1 cellular context compared by ENCODE assay signal in genomic region chr3:160754855-160755747, GRCh38.
TF ChIP-seq lines count a peak whose summit lies in the region.

No MANE protein-coding gene starts in this region.

TF ChIP-seq in K562, 482 proteins besides CTCF, POLR2A, EP300 and RAD21 (continued from another document and continues in another):
- TF ChIP-seq, protein P1, sequence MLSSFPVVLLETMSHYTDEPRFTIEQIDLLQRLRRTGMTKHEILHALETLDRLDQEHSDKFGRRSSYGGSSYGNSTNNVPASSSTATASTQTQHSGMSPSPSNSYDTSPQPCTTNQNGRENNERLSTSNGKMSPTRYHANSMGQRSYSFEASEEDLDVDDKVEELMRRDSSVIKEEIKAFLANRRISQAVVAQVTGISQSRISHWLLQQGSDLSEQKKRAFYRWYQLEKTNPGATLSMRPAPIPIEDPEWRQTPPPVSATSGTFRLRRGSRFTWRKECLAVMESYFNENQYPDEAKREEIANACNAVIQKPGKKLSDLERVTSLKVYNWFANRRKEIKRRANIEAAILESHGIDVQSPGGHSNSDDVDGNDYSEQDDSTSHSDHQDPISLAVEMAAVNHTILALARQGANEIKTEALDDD (IDR thresholded peaks at IDR 0.05) = no peak
- no peak for TF ChIP-seq IRF1 (CRISPR knock-in tag; IDR thresholded peaks at IDR 0.05; ENCODE audit: borderline replicate concordance)
- no peak for TF ChIP-seq RUNX1 (IDR thresholded peaks at IDR 0.05; ENCODE audit: low read depth)
- 0 out of 4 replicates have a peak, but pooled peaks of 1 of the 2 experiments have one; percentile 10 for TF ChIP-seq KDM4B (IDR thresholded peaks at IDR 0.05; ENCODE audit: borderline replicate concordance in 2 of 2, low read depth in 1 of 2)
- no peak for TF ChIP-seq TAF7 (tag; IDR thresholded peaks at IDR 0.05)
- TF ChIP-seq, protein P2, sequence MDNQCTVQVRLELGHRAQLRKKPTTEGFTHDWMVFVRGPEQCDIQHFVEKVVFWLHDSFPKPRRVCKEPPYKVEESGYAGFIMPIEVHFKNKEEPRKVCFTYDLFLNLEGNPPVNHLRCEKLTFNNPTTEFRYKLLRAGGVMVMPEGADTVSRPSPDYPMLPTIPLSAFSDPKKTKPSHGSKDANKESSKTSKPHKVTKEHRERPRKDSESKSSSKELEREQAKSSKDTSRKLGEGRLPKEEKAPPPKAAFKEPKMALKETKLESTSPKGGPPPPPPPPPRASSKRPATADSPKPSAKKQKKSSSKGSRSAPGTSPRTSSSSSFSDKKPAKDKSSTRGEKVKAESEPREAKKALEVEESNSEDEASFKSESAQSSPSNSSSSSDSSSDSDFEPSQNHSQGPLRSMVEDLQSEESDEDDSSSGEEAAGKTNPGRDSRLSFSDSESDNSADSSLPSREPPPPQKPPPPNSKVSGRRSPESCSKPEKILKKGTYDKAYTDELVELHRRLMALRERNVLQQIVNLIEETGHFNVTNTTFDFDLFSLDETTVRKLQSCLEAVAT (IDR thresholded peaks at IDR 0.05) = 0 out of 4 replicates have a peak, but pooled peaks of 1 of the 2 experiments have one; percentile 26
- no peak for TF ChIP-seq KAT7 (CRISPR knock-in tag; IDR thresholded peaks at IDR 0.05; ENCODE audit: borderline replicate concordance)
- TF ChIP-seq NR2C2 (CRISPR knock-in tag; IDR thresholded peaks at IDR 0.05) = no peak
- no peak for TF ChIP-seq NR2C2 (tag; IDR thresholded peaks at IDR 0.05)
- TF ChIP-seq HMGN3 (IDR thresholded peaks at IDR 0.05; ENCODE audit: borderline replicate concordance, extremely low read depth, insufficient read length, low read depth, low read length) = peak; percentile 35
- no peak for TF ChIP-seq RBM34 (IDR thresholded peaks at IDR 0.05; ENCODE audit: borderline replicate concordance, insufficient read depth, low read length)
- TF ChIP-seq ZNF583 (CRISPR knock-in tag; IDR thresholded peaks at IDR 0.05) = no peak
- TF ChIP-seq ZNF668 (CRISPR knock-in tag; IDR thresholded peaks at IDR 0.05) = no peak
- TF ChIP-seq USF1 (CRISPR knock-in tag; IDR thresholded peaks at IDR 0.05) = no peak
- no peak for TF ChIP-seq ZNF197 (CRISPR knock-in tag; IDR thresholded peaks at IDR 0.05; ENCODE audit: low read depth)
- TF ChIP-seq ZNF778 (CRISPR knock-in tag; IDR thresholded peaks at IDR 0.05) = no peak
- TF ChIP-seq TARDBP (IDR thresholded peaks at IDR 0.05) = no peak
- no peak for TF ChIP-seq PHB2 (IDR thresholded peaks at IDR 0.05; ENCODE audit: low read depth)
- peak in 1 of 3 experiments; percentile 51 for TF ChIP-seq YY1 (IDR thresholded peaks at IDR 0.05; ENCODE audit: borderline replicate concordance in 1 of 3, control insufficient read depth in 1 of 3, extremely low read depth in 1 of 3, insufficient read depth in 3 of 3, insufficient read length in 1 of 3, insufficient replicate concordance in 2 of 3, low read depth in 1 of 3, low read length in 2 of 3)
- peak; percentile 97 for TF ChIP-seq FOXM1 (IDR thresholded peaks at IDR 0.05; ENCODE audit: low read depth)
- TF ChIP-seq FOXM1 (CRISPR knock-in tag; IDR thresholded peaks at IDR 0.05; ENCODE audit: low read depth) = no peak
- no peak for TF ChIP-seq CC2D1A (IDR thresholded peaks at IDR 0.05)
- no peak for TF ChIP-seq SIRT6 (IDR thresholded peaks at IDR 0.05; ENCODE audit: low read depth, low read length)
- TF ChIP-seq BRD9 (IDR thresholded peaks at IDR 0.05; ENCODE audit: low read depth, partially characterized antibody) = no peak
- TF ChIP-seq ZNF316 (IDR thresholded peaks at IDR 0.05) = no peak
- TF ChIP-seq WHSC1 (IDR thresholded peaks at IDR 0.05; ENCODE audit: low read length) = no peak
- no peak for TF ChIP-seq FOXO4 (CRISPR knock-in tag; IDR thresholded peaks at IDR 0.05)
- no peak for TF ChIP-seq GTF2F1 (IDR thresholded peaks at IDR 0.05; ENCODE audit: low read depth, low read length)
- TF ChIP-seq EZH2 (IDR thresholded peaks at IDR 0.05; ENCODE audit: borderline replicate concordance, low read depth, low read length) = no peak
- TF ChIP-seq SRF (CRISPR knock-in tag; IDR thresholded peaks at IDR 0.05) = no peak
- TF ChIP-seq IFI16 (CRISPR knock-in tag; IDR thresholded peaks at IDR 0.05) = no peak
- TF ChIP-seq DLX4 (CRISPR knock-in tag; IDR thresholded peaks at IDR 0.05) = no peak
- no peak for TF ChIP-seq ARID4B (CRISPR knock-in tag; IDR thresholded peaks at IDR 0.05)
- no peak; the same call in 1 of the 2 replicates for TF ChIP-seq ESRRA (IDR thresholded peaks at IDR 0.05; ENCODE audit: borderline replicate concordance, low read depth)
- no peak for TF ChIP-seq BRCA1 (IDR thresholded peaks at IDR 0.05)
- no peak for TF ChIP-seq BRCA1 (CRISPR knock-in tag; IDR thresholded peaks at IDR 0.05)
- TF ChIP-seq, protein P3, sequence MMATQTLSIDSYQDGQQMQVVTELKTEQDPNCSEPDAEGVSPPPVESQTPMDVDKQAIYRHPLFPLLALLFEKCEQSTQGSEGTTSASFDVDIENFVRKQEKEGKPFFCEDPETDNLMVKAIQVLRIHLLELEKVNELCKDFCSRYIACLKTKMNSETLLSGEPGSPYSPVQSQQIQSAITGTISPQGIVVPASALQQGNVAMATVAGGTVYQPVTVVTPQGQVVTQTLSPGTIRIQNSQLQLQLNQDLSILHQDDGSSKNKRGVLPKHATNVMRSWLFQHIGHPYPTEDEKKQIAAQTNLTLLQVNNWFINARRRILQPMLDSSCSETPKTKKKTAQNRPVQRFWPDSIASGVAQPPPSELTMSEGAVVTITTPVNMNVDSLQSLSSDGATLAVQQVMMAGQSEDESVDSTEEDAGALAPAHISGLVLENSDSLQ (IDR thresholded peaks at IDR 0.05) = no peak
- no peak for TF ChIP-seq ZNF740 (CRISPR knock-in tag; IDR thresholded peaks at IDR 0.05)
- no peak for TF ChIP-seq ZNF740 (tag; IDR thresholded peaks at IDR 0.05)
- TF ChIP-seq PTTG1 (tag; IDR thresholded peaks at IDR 0.05; ENCODE audit: low read depth) = no peak
- no peak for TF ChIP-seq ZNF24 (IDR thresholded peaks at IDR 0.05)
- no peak for TF ChIP-seq MECOM (CRISPR knock-in tag; IDR thresholded peaks at IDR 0.05)
- peak; percentile 76 for TF ChIP-seq ZNF143 (CRISPR knock-in tag; IDR thresholded peaks at IDR 0.05)
- TF ChIP-seq, protein P4, sequence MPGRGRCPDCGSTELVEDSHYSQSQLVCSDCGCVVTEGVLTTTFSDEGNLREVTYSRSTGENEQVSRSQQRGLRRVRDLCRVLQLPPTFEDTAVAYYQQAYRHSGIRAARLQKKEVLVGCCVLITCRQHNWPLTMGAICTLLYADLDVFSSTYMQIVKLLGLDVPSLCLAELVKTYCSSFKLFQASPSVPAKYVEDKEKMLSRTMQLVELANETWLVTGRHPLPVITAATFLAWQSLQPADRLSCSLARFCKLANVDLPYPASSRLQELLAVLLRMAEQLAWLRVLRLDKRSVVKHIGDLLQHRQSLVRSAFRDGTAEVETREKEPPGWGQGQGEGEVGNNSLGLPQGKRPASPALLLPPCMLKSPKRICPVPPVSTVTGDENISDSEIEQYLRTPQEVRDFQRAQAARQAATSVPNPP (IDR thresholded peaks at IDR 0.05; ENCODE audit: borderline replicate concordance, insufficient read depth, insufficient read length) = no peak
- TF ChIP-seq, protein P5, sequence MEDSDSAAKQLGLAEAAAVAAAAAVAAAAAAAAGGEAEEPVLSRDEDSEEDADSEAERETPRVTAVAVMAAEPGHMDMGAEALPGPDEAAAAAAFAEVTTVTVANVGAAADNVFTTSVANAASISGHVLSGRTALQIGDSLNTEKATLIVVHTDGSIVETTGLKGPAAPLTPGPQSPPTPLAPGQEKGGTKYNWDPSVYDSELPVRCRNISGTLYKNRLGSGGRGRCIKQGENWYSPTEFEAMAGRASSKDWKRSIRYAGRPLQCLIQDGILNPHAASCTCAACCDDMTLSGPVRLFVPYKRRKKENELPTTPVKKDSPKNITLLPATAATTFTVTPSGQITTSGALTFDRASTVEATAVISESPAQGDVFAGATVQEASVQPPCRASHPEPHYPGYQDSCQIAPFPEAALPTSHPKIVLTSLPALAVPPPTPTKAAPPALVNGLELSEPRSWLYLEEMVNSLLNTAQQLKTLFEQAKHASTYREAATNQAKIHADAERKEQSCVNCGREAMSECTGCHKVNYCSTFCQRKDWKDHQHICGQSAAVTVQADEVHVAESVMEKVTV (CRISPR knock-in tag; IDR thresholded peaks at IDR 0.05) = peak; percentile 35; the same call in 1 of the 2 replicates
- no peak for TF ChIP-seq THRAP3 (IDR thresholded peaks at IDR 0.05; ENCODE audit: borderline replicate concordance)
- peak; percentile 74 for TF ChIP-seq ASH1L (IDR thresholded peaks at IDR 0.05; ENCODE audit: borderline replicate concordance, low read depth, partially characterized antibody)
- TF ChIP-seq SMARCC2 (IDR thresholded peaks at IDR 0.05; ENCODE audit: low read depth) = no peak
- TF ChIP-seq TCF7L2 (IDR thresholded peaks at IDR 0.05; ENCODE audit: low read depth, low read length) = peak; percentile 85
- peak; percentile 35; the same call in 1 of the 2 replicates for TF ChIP-seq ZBTB7A (IDR thresholded peaks at IDR 0.05; ENCODE audit: borderline replicate concordance, control insufficient read depth, low read depth, low read length)
- TF ChIP-seq ZNF830 (CRISPR knock-in tag; IDR thresholded peaks at IDR 0.05) = 0 out of 2 replicates have a peak, but pooled peaks have one; percentile 57
- TF ChIP-seq ID3 (CRISPR knock-in tag; IDR thresholded peaks at IDR 0.05) = no peak
- no peak for TF ChIP-seq ID3 (tag; IDR thresholded peaks at IDR 0.05)
